ENCODE assay signal across 1 cellular context in genomic region chr1:15617173-15617873, GRCh38.
A peak's percentile ranks its signal among the peaks of the same experiment; 100 is the strongest.
TF ChIP-seq lines count a peak whose summit lies in the region.

Gene DDI2, plus strand, starts transcription at chr1:15617458. Its CDS starts 213 bp downstream, at chr1:15617671.

TF ChIP-seq in HepG2, 621 proteins besides CTCF, POLR2A, EP300 and RAD21 (continued from another document and continues in another):
- TF ChIP-seq ZNF574 (CRISPR knock-in tag; IDR thresholded peaks at IDR 0.05), result peak; percentile 86
- peak; percentile 91 for TF ChIP-seq HNRNPLL (IDR thresholded peaks at IDR 0.05; ENCODE audit: low read depth, low read length, poor library complexity, severe bottlenecking)
- peak; percentile 84 for TF ChIP-seq TAF1 (CRISPR knock-in tag; IDR thresholded peaks at IDR 0.05)
- TF ChIP-seq PCBP1 (IDR thresholded peaks at IDR 0.05; ENCODE audit: borderline replicate concordance, low read depth, low read length), result 0 out of 2 replicates have a peak, but pooled peaks have one; percentile 79
- no peak for TF ChIP-seq ZNF207 (IDR thresholded peaks at IDR 0.05; ENCODE audit: borderline replicate concordance)
- TF ChIP-seq CREB1 (IDR thresholded peaks at IDR 0.05), result no peak; the same call in 1 of the 2 replicates
- TF ChIP-seq CREB1 (CRISPR knock-in tag; IDR thresholded peaks at IDR 0.05), result no peak
- no peak for TF ChIP-seq FOSL1 (CRISPR knock-in tag; IDR thresholded peaks at IDR 0.05; ENCODE audit: borderline replicate concordance)
- no peak for TF ChIP-seq ZNF619 (CRISPR knock-in tag; IDR thresholded peaks at IDR 0.05)
- TF ChIP-seq MED13 (CRISPR knock-in tag; IDR thresholded peaks at IDR 0.05), result 0 out of 2 replicates have a peak, but pooled peaks have one; percentile 7
- no peak for TF ChIP-seq HMG20B (CRISPR knock-in tag; conservative IDR thresholded peaks at IDR 0.05)
- TF ChIP-seq ZNF768 (CRISPR knock-in tag; IDR thresholded peaks at IDR 0.05), result peak; percentile 42; the same call in 1 of the 2 replicates
- peak; percentile 86; the same call in 1 of the 2 replicates for TF ChIP-seq ZNF674 (CRISPR knock-in tag; IDR thresholded peaks at IDR 0.05; ENCODE audit: low read depth)
- no peak for TF ChIP-seq KDM3A (CRISPR knock-in tag; IDR thresholded peaks at IDR 0.05; ENCODE audit: low read depth)
- TF ChIP-seq ZFYVE20 (CRISPR knock-in tag; IDR thresholded peaks at IDR 0.05; ENCODE audit: borderline replicate concordance, low read depth), result peak; percentile 89; the same call in 1 of the 2 replicates
- TF ChIP-seq ZNF317 (CRISPR knock-in tag; IDR thresholded peaks at IDR 0.05), result 0 out of 2 replicates have a peak, but pooled peaks have one; percentile 68
- peak; percentile 79; the same call in 1 of the 2 replicates for TF ChIP-seq ZNF709 (CRISPR knock-in tag; IDR thresholded peaks at IDR 0.05)
- 0 out of 2 replicates have a peak, but pooled peaks have one; percentile 10 for TF ChIP-seq GATA4 (IDR thresholded peaks at IDR 0.05; ENCODE audit: borderline replicate concordance, low read depth)
- peak; percentile 78; the same call in 1 of the 2 replicates for TF ChIP-seq ZSCAN31 (CRISPR knock-in tag; IDR thresholded peaks at IDR 0.05; ENCODE audit: low read depth)
- peak; percentile 23; the same call in 1 of the 2 replicates for TF ChIP-seq TOE1 (CRISPR knock-in tag; IDR thresholded peaks at IDR 0.05)
- peak; percentile 84 for TF ChIP-seq SPEN (CRISPR knock-in tag; IDR thresholded peaks at IDR 0.05; ENCODE audit: low read depth)
- peak; percentile 70; the same call in 1 of the 2 replicates for TF ChIP-seq EEA1 (CRISPR knock-in tag; IDR thresholded peaks at IDR 0.05; ENCODE audit: borderline replicate concordance)
- TF ChIP-seq NFIB (CRISPR knock-in tag; IDR thresholded peaks at IDR 0.05; ENCODE audit: borderline replicate concordance), result no peak
- peak; percentile 78 for TF ChIP-seq KDM5B (CRISPR knock-in tag; IDR thresholded peaks at IDR 0.05; ENCODE audit: borderline replicate concordance)
- peak; percentile 90; the same call in 1 of the 2 replicates for TF ChIP-seq ZNF776 (CRISPR knock-in tag; IDR thresholded peaks at IDR 0.05)
- TF ChIP-seq HDAC2 (CRISPR knock-in tag; IDR thresholded peaks at IDR 0.05), result peak; percentile 35; the same call in 1 of the 2 replicates
- TF ChIP-seq HES4 (CRISPR knock-in tag; IDR thresholded peaks at IDR 0.05; ENCODE audit: borderline replicate concordance), result peak; percentile 74
- peak; percentile 72 for TF ChIP-seq ZMYM4 (CRISPR knock-in tag; IDR thresholded peaks at IDR 0.05)
- TF ChIP-seq KMT2A (CRISPR knock-in tag; IDR thresholded peaks at IDR 0.05), result 0 out of 2 replicates have a peak, but pooled peaks have one; percentile 37
- TF ChIP-seq, protein P1, sequence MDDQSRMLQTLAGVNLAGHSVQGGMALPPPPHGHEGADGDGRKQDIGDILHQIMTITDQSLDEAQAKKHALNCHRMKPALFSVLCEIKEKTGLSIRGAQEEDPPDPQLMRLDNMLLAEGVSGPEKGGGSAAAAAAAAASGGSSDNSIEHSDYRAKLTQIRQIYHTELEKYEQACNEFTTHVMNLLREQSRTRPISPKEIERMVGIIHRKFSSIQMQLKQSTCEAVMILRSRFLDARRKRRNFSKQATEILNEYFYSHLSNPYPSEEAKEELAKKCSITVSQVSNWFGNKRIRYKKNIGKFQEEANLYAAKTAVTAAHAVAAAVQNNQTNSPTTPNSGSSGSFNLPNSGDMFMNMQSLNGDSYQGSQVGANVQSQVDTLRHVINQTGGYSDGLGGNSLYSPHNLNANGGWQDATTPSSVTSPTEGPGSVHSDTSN (CRISPR knock-in tag; IDR thresholded peaks at IDR 0.05; ENCODE audit: borderline replicate concordance), result 0 out of 2 replicates have a peak, but pooled peaks have one; percentile 48
- TF ChIP-seq BRD4 (CRISPR knock-in tag; IDR thresholded peaks at IDR 0.05), result peak; percentile 83; the same call in 1 of the 2 replicates
- no peak for TF ChIP-seq HOXD1 (CRISPR knock-in tag; IDR thresholded peaks at IDR 0.05)
- TF ChIP-seq TCF12 (IDR thresholded peaks at IDR 0.05), result no peak
- peak; percentile 71 for TF ChIP-seq TCF12 (CRISPR knock-in tag; IDR thresholded peaks at IDR 0.05)
- no peak for TF ChIP-seq USF2 (IDR thresholded peaks at IDR 0.05; ENCODE audit: low read depth, low read length)
- TF ChIP-seq USF2 (CRISPR knock-in tag; IDR thresholded peaks at IDR 0.05; ENCODE audit: borderline replicate concordance), result no peak
- TF ChIP-seq, protein P2, sequence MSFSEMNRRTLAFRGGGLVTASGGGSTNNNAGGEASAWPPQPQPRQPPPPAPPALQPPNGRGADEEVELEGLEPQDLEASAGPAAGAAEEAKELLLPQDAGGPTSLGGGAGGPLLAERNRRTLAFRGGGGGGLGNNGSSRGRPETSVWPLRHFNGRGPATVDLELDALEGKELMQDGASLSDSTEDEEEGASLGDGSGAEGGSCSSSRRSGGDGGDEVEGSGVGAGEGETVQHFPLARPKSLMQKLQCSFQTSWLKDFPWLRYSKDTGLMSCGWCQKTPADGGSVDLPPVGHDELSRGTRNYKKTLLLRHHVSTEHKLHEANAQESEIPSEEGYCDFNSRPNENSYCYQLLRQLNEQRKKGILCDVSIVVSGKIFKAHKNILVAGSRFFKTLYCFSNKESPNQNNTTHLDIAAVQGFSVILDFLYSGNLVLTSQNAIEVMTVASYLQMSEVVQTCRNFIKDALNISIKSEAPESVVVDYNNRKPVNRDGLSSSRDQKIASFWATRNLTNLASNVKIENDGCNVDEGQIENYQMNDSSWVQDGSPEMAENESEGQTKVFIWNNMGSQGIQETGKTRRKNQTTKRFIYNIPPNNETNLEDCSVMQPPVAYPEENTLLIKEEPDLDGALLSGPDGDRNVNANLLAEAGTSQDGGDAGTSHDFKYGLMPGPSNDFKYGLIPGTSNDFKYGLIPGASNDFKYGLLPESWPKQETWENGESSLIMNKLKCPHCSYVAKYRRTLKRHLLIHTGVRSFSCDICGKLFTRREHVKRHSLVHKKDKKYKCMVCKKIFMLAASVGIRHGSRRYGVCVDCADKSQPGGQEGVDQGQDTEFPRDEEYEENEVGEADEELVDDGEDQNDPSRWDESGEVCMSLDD (CRISPR knock-in tag; IDR thresholded peaks at IDR 0.05; ENCODE audit: borderline replicate concordance), result peak; percentile 36; the same call in 1 of the 2 replicates
- TF ChIP-seq MEIS2 (CRISPR knock-in tag; IDR thresholded peaks at IDR 0.05), result peak; percentile 93
- TF ChIP-seq ZNF75D (CRISPR knock-in tag; IDR thresholded peaks at IDR 0.05; ENCODE audit: borderline replicate concordance), result no peak
- TF ChIP-seq, protein P3, sequence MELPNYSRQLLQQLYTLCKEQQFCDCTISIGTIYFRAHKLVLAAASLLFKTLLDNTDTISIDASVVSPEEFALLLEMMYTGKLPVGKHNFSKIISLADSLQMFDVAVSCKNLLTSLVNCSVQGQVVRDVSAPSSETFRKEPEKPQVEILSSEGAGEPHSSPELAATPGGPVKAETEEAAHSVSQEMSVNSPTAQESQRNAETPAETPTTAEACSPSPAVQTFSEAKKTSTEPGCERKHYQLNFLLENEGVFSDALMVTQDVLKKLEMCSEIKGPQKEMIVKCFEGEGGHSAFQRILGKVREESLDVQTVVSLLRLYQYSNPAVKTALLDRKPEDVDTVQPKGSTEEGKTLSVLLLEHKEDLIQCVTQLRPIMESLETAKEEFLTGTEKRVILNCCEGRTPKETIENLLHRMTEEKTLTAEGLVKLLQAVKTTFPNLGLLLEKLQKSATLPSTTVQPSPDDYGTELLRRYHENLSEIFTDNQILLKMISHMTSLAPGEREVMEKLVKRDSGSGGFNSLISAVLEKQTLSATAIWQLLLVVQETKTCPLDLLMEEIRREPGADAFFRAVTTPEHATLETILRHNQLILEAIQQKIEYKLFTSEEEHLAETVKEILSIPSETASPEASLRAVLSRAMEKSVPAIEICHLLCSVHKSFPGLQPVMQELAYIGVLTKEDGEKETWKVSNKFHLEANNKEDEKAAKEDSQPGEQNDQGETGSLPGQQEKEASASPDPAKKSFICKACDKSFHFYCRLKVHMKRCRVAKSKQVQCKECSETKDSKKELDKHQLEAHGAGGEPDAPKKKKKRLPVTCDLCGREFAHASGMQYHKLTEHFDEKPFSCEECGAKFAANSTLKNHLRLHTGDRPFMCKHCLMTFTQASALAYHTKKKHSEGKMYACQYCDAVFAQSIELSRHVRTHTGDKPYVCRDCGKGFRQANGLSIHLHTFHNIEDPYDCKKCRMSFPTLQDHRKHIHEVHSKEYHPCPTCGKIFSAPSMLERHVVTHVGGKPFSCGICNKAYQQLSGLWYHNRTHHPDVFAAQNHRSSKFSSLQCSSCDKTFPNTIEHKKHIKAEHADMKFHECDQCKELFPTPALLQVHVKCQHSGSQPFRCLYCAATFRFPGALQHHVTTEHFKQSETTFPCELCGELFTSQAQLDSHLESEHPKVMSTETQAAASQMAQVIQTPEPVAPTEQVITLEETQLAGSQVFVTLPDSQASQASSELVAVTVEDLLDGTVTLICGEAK (IDR thresholded peaks at IDR 0.05), result no peak
- TF ChIP-seq, protein P3 (CRISPR knock-in tag; IDR thresholded peaks at IDR 0.05), result peak; percentile 57; the same call in 1 of the 2 replicates
- TF ChIP-seq, protein P4, sequence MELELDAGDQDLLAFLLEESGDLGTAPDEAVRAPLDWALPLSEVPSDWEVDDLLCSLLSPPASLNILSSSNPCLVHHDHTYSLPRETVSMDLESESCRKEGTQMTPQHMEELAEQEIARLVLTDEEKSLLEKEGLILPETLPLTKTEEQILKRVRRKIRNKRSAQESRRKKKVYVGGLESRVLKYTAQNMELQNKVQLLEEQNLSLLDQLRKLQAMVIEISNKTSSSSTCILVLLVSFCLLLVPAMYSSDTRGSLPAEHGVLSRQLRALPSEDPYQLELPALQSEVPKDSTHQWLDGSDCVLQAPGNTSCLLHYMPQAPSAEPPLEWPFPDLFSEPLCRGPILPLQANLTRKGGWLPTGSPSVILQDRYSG (CRISPR knock-in tag; IDR thresholded peaks at IDR 0.05), result peak; percentile 67; the same call in 1 of the 2 replicates
- peak; percentile 92; the same call in 2 of the 3 replicates for TF ChIP-seq MXI1 (IDR thresholded peaks at IDR 0.05; ENCODE audit: borderline replicate concordance, low read depth, low read length)
- TF ChIP-seq ZNF484 (CRISPR knock-in tag; IDR thresholded peaks at IDR 0.05; ENCODE audit: borderline replicate concordance, low read depth), result no peak
- no peak for TF ChIP-seq ATAD3A (CRISPR knock-in tag; IDR thresholded peaks at IDR 0.05)
- TF ChIP-seq ZNF746 (CRISPR knock-in tag; IDR thresholded peaks at IDR 0.05), result peak; percentile 57; the same call in 1 of the 2 replicates
- peak; percentile 59; the same call in 1 of the 2 replicates for TF ChIP-seq SNAPC2 (CRISPR knock-in tag; IDR thresholded peaks at IDR 0.05)
